ENCODE assay signal across 17 cellular contexts in genomic region chr19:1762243-1763140, GRCh38. TPM values are rescaled to one million over a fixed set of nuclear protein-coding genes. Genes with fewer than 3 reads are reported as not detected.
DNase-seq lines count a peak whose midpoint lies in the region; ATAC-seq, FAIRE-seq and TF ChIP-seq lines count a peak whose summit lies in the region.
"Had no signal": no experiment of that assay in that cellular context is flagged by ENCODE, and none has a peak within 500 bp of the region (broad histone marks: within the 10 kb centered on the region; RNA-seq: fewer than 3 reads in every experiment).

No MANE protein-coding gene starts in this region.

- no peak for TF ChIP-seq CTCF in GM23338 (conservative IDR thresholded peaks at IDR 0.05; ENCODE audit: low read depth in 2 of 2)
- no peak for TF ChIP-seq CTCF in HEK293 (tag by site-specific recombination; IDR thresholded peaks at IDR 0.05)
- no peak for TF ChIP-seq CTCF in H1 (IDR thresholded peaks at IDR 0.05; ENCODE audit: control extremely low read depth in 1 of 3, insufficient read depth in 1 of 3, low read depth in 1 of 3, low read length in 3 of 3)
- TF ChIP-seq CTCF in neural crest cell (conservative IDR thresholded peaks at IDR 0.05): no peak

- peak overlapping the region; percentile 26; the same call in 1 of the 2 replicates for H3K4me2 ChIP-seq in GM23338
- 0 out of 4 replicates have a peak overlapping the region, but pooled peaks of 1 of the 2 experiments have one; percentile 12 for H3K4me2 ChIP-seq in H1 (ENCODE audit: insufficient read depth in 1 of 2, low read depth in 2 of 2, low read length in 2 of 2)

- H3K4me3 Mint-ChIP-seq in GM23338 (no peak overlapping the region), neural crest cell (no peak overlapping the region)
- H3K4me3 Mint-ChIP-seq: CD8-positive, alpha-beta memory T cell; H9 had no signal

- H3K18ac ChIP-seq in H1 (ENCODE audit: extremely low read depth, low read length): no peak overlapping the region; the same call in 1 of the 2 replicates

- H3K79me1 ChIP-seq in H1 (ENCODE audit: low read depth, low read length): no peaks in the 10 kb centered on the region

- peak overlapping the region; percentile 16; the same call in 1 of the 2 replicates for H2BK5ac ChIP-seq in H1 (ENCODE audit: low read depth, low read length)

- ATAC-seq in GM23338: peak; percentile 12

- no peak overlapping the region for H2BK20ac ChIP-seq in H1 (ENCODE audit: low read length)

- no peak for TF ChIP-seq RAD21 in H1 (IDR thresholded peaks at IDR 0.05 in 1 of 2, conservative IDR thresholded peaks at IDR 0.05 in 1 of 2; ENCODE audit: low read depth in 2 of 2, low read length in 2 of 2)

- CTCF ChIA-PET in HEK293 (lab: Yijun Ruan, JAX) (interaction anchor here (2.0 to 6.3 kb wide), 2 partner anchors 75 to 91 kb away, joined by 4 to 68 read pairs; no protein-coding TSS in a partner anchor), H1 (lab: Charles Lee; ENCODE audit: partially characterized antibody) (interaction anchor here (0.8 to 3.7 kb wide), 4 partner anchors 11 to 91 kb away, joined by 3 to 22 read pairs (median 4); no protein-coding TSS in a partner anchor)

- H3K9me3 Mint-ChIP-seq in GM23338 (peaks cover 12% of the 10 kb centered on the region; the same call in 1 of the 3 replicates), neural crest cell (no peaks in the 10 kb centered on the region)
- H3K9me3 Mint-ChIP-seq: CD8-positive, alpha-beta memory T cell had no signal

- no peaks in the 10 kb centered on the region for H3K9me3 ChIP-seq in HEK293 (ENCODE audit: control insufficient read depth, insufficient read depth, low read depth, low read length)
- peaks cover 0 to 3% of the 10 kb centered on the region in 2 experiments; a peak in 2 of 4 replicates for H3K9me3 ChIP-seq in H1 (ENCODE audit: insufficient read depth in 2 of 2, low read depth in 1 of 2, low read length in 1 of 2)
- H3K9me3 ChIP-seq: Caco-2 had no signal

- H3K27ac Mint-ChIP-seq in GM23338 (no peak overlapping the region), neural crest cell (ENCODE audit: unreplicated experiment) (peak overlapping the region; percentile 87)
- H3K27ac Mint-ChIP-seq: CD14-positive monocyte, H9 had no signal

- H3K14ac ChIP-seq in H1 (ENCODE audit: insufficient read length): no peak overlapping the region

- H3K23me2 ChIP-seq in H1 (ENCODE audit: low read depth, low read length): peaks cover 3% of the 10 kb centered on the region; the same call in 1 of the 2 replicates

- H3K56ac ChIP-seq in H1 (replicated peaks; ENCODE audit: insufficient read length, low read depth, low read length): no peak overlapping the region

- H2BK15ac ChIP-seq in H1 (ENCODE audit: low read length): no peak overlapping the region

- H3K27ac ChIP-seq in GM23338 (ENCODE audit: low read depth) (no peak overlapping the region), HEK293 (ENCODE audit: extremely low read depth, low read depth, low read length) (no peak overlapping the region), H1 (ENCODE audit: low read depth, low read length) (no peak overlapping the region)

- no peak for DNase-seq in GM23338 (ENCODE audit: low spot score)
- peak in 1 of 2 experiments; percentile 53 for DNase-seq in H1 (ENCODE audit: low read depth in 1 of 2, low spot score in 2 of 2)
- DNase-seq in neural crest cell (ENCODE audit: low read depth, low spot score): no peak
- DNase-seq in HuH-7 (ENCODE audit: low spot score): no peak
- DNase-seq in NCI-H2081 treated with DMSO at 0.1 percent for 48 hours (lab: John Stamatoyannopoulos, UW): no peak
- DNase-seq in NCI-H1694 treated with DMSO at 0.1 percent for 48 hours (lab: John Stamatoyannopoulos, UW): no peak
- DNase-seq in nucleus accumbens (lab: John Stamatoyannopoulos, UW): no peak
- DNase-seq: Caco-2; CD8-positive, alpha-beta memory T cell; DND-41; GDM1; H9 had no signal

- H4K91ac ChIP-seq in H1 (replicated peaks; ENCODE audit: insufficient read length, low read length): no peak overlapping the region

- POLR2A ChIA-PET in HEK293 (lab: Yijun Ruan, JAX): interaction anchor here (0.6 kb wide), 1 partner anchor 53 kb away, joined by 3 read pairs; no protein-coding TSS in a partner anchor
- POLR2A ChIA-PET in H1 (lab: Charles Lee; ENCODE audit: partially characterized antibody): interaction anchor here (0.6 to 3.4 kb wide), 6 partner anchors 13 to 261 kb away, joined by 3 to 21 read pairs (median 3); no protein-coding TSS in a partner anchor

- H3K27me3 Mint-ChIP-seq in GM23338 (ENCODE audit: insufficient read depth, low read depth, poor library complexity) (peaks cover 100% of the 10 kb centered on the region), neural crest cell (ENCODE audit: low read depth) (peaks cover 96% of the 10 kb centered on the region)

- H3K4me3 ChIP-seq in GM23338: 0 out of 2 replicates have a peak overlapping the region, but pooled peaks have one; percentile 7
- H3K4me3 ChIP-seq in HEK293 (ENCODE audit: low read depth, low read length): no peak overlapping the region
- no peak overlapping the region for H3K4me3 ChIP-seq in H1 (ENCODE audit: extremely low read depth in 1 of 4, insufficient read depth in 2 of 4, low read depth in 3 of 4, low read length in 4 of 4)

- 0 out of 2 replicates have a peak, but pooled peaks cover 10% of the 10 kb centered on the region for H3F3A ChIP-seq in GM23338 (replicated peaks; ENCODE audit: low read depth)

- no peaks in the 10 kb centered on the region for H3K36me3 ChIP-seq in GM23338 (ENCODE audit: insufficient read depth)
- no peaks in the 10 kb centered on the region for H3K36me3 ChIP-seq in HEK293 (ENCODE audit: control insufficient read depth in 2 of 2, insufficient read depth in 1 of 2, low read length in 2 of 2)
- peaks cover 0 to 7% (median 0%) of the 10 kb centered on the region in 4 experiments; a peak in 1 of 8 replicates for H3K36me3 ChIP-seq in H1 (ENCODE audit: control insufficient read depth in 2 of 4, insufficient read depth in 4 of 4, low read length in 3 of 4)

- no peak overlapping the region for H2AFZ ChIP-seq in GM23338
- H2AFZ ChIP-seq in H1 (ENCODE audit: low read length): no peak overlapping the region

- H2BK12ac ChIP-seq in H1 (ENCODE audit: low read depth, low read length): no peak overlapping the region

- H3K4me1 ChIP-seq in GM23338 (ENCODE audit: insufficient read depth) (peaks cover 11% of the 10 kb centered on the region; the same call in 1 of the 2 replicates), HEK293 (ENCODE audit: control insufficient read depth, insufficient read depth, low read length) (no peaks in the 10 kb centered on the region), H1 (replicated peaks in 1 of 4; ENCODE audit: control insufficient read depth in 3 of 4, insufficient read depth in 4 of 4, low read length in 3 of 4) (peaks cover 0 to 20% (median 13%) of the 10 kb centered on the region in 4 experiments; a peak in 6 of 7 replicates)

- H2BK120ac ChIP-seq in H1 (replicated peaks; ENCODE audit: low read depth, low read length): no peak overlapping the region

- WGBS in H1 (ENCODE audit: extremely low coverage in 1 of 2, insufficient coverage in 1 of 2, insufficient read length in 1 of 2, insufficient replicate concordance in 2 of 2, low coverage in 1 of 2, low lambda C conversion rate in 2 of 2, missing lambda C conversion rate in 1 of 2), 2 experiments: 23% methylated on average over 24 of the region's 57 CpGs; no CpG with 5 or more reads in 1 of the 2 experiments

- H3K9ac ChIP-seq in H1 (replicated peaks in 1 of 4; ENCODE audit: extremely low read depth in 1 of 4, low read depth in 3 of 4, low read length in 3 of 4): no peak overlapping the region

- H3K4me1 Mint-ChIP-seq in GM23338 (peaks cover 12% of the 10 kb centered on the region), neural crest cell (no peaks in the 10 kb centered on the region)
- H3K4me1 Mint-ChIP-seq: CD8-positive, alpha-beta memory T cell had no signal

- H3K79me2 ChIP-seq in GM23338 (replicated peaks; ENCODE audit: insufficient read depth) (no peaks in the 10 kb centered on the region), H1 (ENCODE audit: control insufficient read depth in 1 of 2, insufficient read depth in 2 of 2, low read length in 2 of 2) (no peaks in the 10 kb centered on the region)

- H3K27me3 ChIP-seq in GM23338 (ENCODE audit: insufficient read depth): peaks cover 100% of the 10 kb centered on the region
- H3K27me3 ChIP-seq in H1 (replicated peaks in 1 of 4; ENCODE audit: control insufficient read depth in 3 of 4, extremely low read depth in 1 of 4, insufficient read depth in 3 of 4, low read length in 3 of 4): peaks cover 97 to 100% (median 99%) of the 10 kb centered on the region in 4 experiments

- no peak overlapping the region for H3K23ac ChIP-seq in H1 (ENCODE audit: insufficient read length)

- TF ChIP-seq EP300 in H1 (IDR thresholded peaks at IDR 0.05; ENCODE audit: borderline replicate concordance in 1 of 2, low read depth in 2 of 2, low read length in 2 of 2): no peak

- no peak overlapping the region for H3K4ac ChIP-seq in H1 (replicated peaks; ENCODE audit: insufficient read length, low read depth, low read length)

- no peak overlapping the region for H4K8ac ChIP-seq in H1 (ENCODE audit: extremely low read depth, insufficient read depth, low read length)

- no peaks in the 10 kb centered on the region for H3K9me2 ChIP-seq in GM23338 (ENCODE audit: insufficient read depth)

- H4K5ac ChIP-seq in H1 (ENCODE audit: insufficient read length, low read depth, low read length): no peak overlapping the region

- H4K20me1 ChIP-seq in GM23338 (replicated peaks; ENCODE audit: insufficient read depth) (peaks cover 15% of the 10 kb centered on the region), H1 (replicated peaks in 1 of 2; ENCODE audit: control insufficient read depth in 1 of 2, insufficient read depth in 2 of 2, low read length in 2 of 2) (peaks cover 5 to 36% of the 10 kb centered on the region in 2 experiments)

- no peak for FAIRE-seq in H1 (lab: Jason Lieb, UNC)

- peak overlapping the region; percentile 82; the same call in 1 of the 2 replicates for H2AK5ac ChIP-seq in H1 (ENCODE audit: low read depth, low read length)

- TF ChIP-seq POLR2A in H1 (IDR thresholded peaks at IDR 0.05; ENCODE audit: control extremely low read depth in 1 of 2, low read depth in 2 of 2, low read length in 2 of 2): no peak

- H3K36me3 Mint-ChIP-seq in GM23338 (ENCODE audit: low read depth) (no peaks in the 10 kb centered on the region), neural crest cell (ENCODE audit: low read depth) (no peaks in the 10 kb centered on the region)
- H3K36me3 Mint-ChIP-seq: CD8-positive, alpha-beta memory T cell had no signal

RNA-seq across cellular contexts. Expression of gene ONECUT3, which starts 9.2 kb away (rescaled TPM):
- total RNA-seq in GM23338 (2014; rRNA removed; shearing (Covaris generic)): not detected in 2 replicates
- not detected in 2 replicates for polyA plus RNA-seq in GM23338 (2016; fragmentation: Nextera tagmentation; extraction: Ambion mirVana)
- total RNA-seq in H1 (2021; fragmentation: NEBNext Ultra II Directional; extraction: Animal tissue kit (Norgen Biotek cat#: 25700)): not detected in 2 replicates
- not detected in 2 replicates for polyA plus RNA-seq in H1 (2011; rRNA removed)
- polyA plus RNA-seq in H1 (2011; cell fraction: cytosol; rRNA removed): not detected
- polyA plus RNA-seq in H1 (2011; cell fraction: nucleus; rRNA removed): not detected
- polyA plus RNA-seq in H1 (2012, experiment 1 of 2): 0.04 TPM in 1 of 4 replicates, not detected in the others
- 0.01 TPM for polyA plus RNA-seq in H1 (2012, experiment 2 of 2)
- polyA plus RNA-seq in H1 (2013, experiment 1 of 2): not detected
- polyA plus RNA-seq in H1 (2013, experiment 2 of 2): not detected
- polyA minus RNA-seq in H1 (2011; rRNA and poly(A)+ RNA removed): not detected in 2 replicates
- polyA minus RNA-seq in H1 (2011; cell fraction: cytosol; rRNA and poly(A)+ RNA removed): not detected
- not detected for polyA minus RNA-seq in H1 (2011; cell fraction: nucleus; rRNA and poly(A)+ RNA removed)
- 0.93 and 1.0 TPM in 2 replicates for total RNA-seq in neural crest cell
- total RNA-seq: A673; Caco-2; CD8-positive, alpha-beta memory T cell; HT1080 had no signal
- polyA plus RNA-seq: BJ; CD14-positive monocyte; CD8-positive, alpha-beta memory T cell had no signal

RNA-seq across cellular contexts. Expression of gene ATP8B3, which starts 49.6 kb away (rescaled TPM):
- total RNA-seq in GM23338 (2014; rRNA removed; shearing (Covaris generic)): 2.8 and 6.0 TPM in 2 replicates
- polyA plus RNA-seq in GM23338 (2016; fragmentation: Nextera tagmentation; extraction: Ambion mirVana) (1.7 and 2.1 TPM in 2 replicates), H1 (2011; rRNA removed) (9.3 and 10.0 TPM in 2 replicates)
- total RNA-seq in H1 (2021; fragmentation: NEBNext Ultra II Directional; extraction: Animal tissue kit (Norgen Biotek cat#: 25700)): 2.9 and 4.1 TPM in 2 replicates
- polyA plus RNA-seq in H1 (2011; cell fraction: cytosol; rRNA removed): 9.1 TPM
- polyA plus RNA-seq in H1 (2011; cell fraction: nucleus; rRNA removed): 19.8 TPM
- polyA plus RNA-seq in H1 (2012, experiment 1 of 2): 4.2 to 8.7 TPM (median 7.7 TPM) in 4 replicates
- polyA plus RNA-seq in H1 (2012, experiment 2 of 2): 4.7 TPM
- 5.4 TPM for polyA plus RNA-seq in H1 (2013, experiment 1 of 2)
- 4.9 TPM for polyA plus RNA-seq in H1 (2013, experiment 2 of 2)
- polyA minus RNA-seq in H1 (2011; rRNA and poly(A)+ RNA removed): 4.7 and 7.9 TPM in 2 replicates
- 5.4 TPM for polyA minus RNA-seq in H1 (2011; cell fraction: cytosol; rRNA and poly(A)+ RNA removed)
- 5.2 TPM for polyA minus RNA-seq in H1 (2011; cell fraction: nucleus; rRNA and poly(A)+ RNA removed)
- total RNA-seq in neural crest cell: 1.1 and 1.5 TPM in 2 replicates
